Comparison of ENCODE assay signal across 20 cellular contexts in the genomic region with DNA sequence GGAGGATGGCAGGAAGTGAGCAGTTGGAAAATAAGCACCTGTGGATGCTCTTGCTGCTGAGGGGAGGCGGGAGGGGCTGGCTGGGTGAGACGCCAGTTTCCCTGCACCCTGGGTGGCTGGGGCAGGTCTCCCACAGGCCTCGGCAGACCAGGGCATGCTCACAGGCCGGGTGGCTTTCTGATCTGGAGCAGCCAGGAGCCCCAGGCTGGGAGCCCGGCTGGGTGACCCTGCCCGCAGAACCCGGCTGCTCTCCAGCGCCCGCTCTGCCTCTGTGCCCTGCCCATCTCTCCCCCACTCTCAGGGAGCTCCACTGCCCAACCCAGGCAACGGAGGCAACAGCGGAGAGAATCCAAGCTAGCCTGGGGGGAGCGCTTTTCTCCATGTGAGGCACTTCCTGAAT. TPM values are rescaled to one million over a fixed set of nuclear protein-coding genes. Genes with fewer than 3 reads are reported as not detected.
DNase-seq lines count a peak whose midpoint lies in the region; ATAC-seq lines count a peak whose summit lies in the region.
"Had no signal": no experiment of that assay in that cellular context is flagged by ENCODE, and none has a peak within 500 bp of the region (broad histone marks: within the 10 kb centered on the region; RNA-seq: fewer than 3 reads in every experiment).

No MANE protein-coding gene starts in this region.

- no peak overlapping the region for H4K91ac ChIP-seq in mesenchymal stem cell (ENCODE audit: low read length)

- no peak overlapping the region for H2AK5ac ChIP-seq in mesenchymal stem cell (ENCODE audit: low read length, severe bottlenecking)

- H3K9me3 Mint-ChIP-seq in stimulated activated naive CD8-positive, alpha-beta T cell treated with anti-CD3 and anti-CD28 coated beads, Interleukin-15, amount 100 ng/mL, for 72 hours = no peaks in the 10 kb centered on the region
- H3K9me3 Mint-ChIP-seq in activated T-helper 17 cell treated with anti-CD3 and anti-CD28 coated beads, Interleukin-2, amount 50 U/mL, for 72 hours = no peaks in the 10 kb centered on the region
- H3K9me3 Mint-ChIP-seq: type B pancreatic cell had no signal

- no peaks in the 10 kb centered on the region for H3K9me3 ChIP-seq in mesenchymal stem cell (ENCODE audit: control insufficient read depth, low read length)

- H3K4me2 ChIP-seq in mesenchymal stem cell (ENCODE audit: low read length, poor library complexity, severe bottlenecking) = no peak overlapping the region
- H3K4me2 ChIP-seq: hepatocyte had no signal

- peak; percentile 17 for ATAC-seq in stimulated activated naive CD8-positive, alpha-beta T cell treated with anti-CD3 and anti-CD28 coated beads, Interleukin-15, amount 100 ng/mL, for 72 hours
- ATAC-seq in stimulated activated naive CD8-positive, alpha-beta T cell treated with anti-CD3 and anti-CD28 coated beads, Interleukin-15, Interleukin-2, amounts not matched to agents 100 U/mL and 50 U/mL, for 24 hours = no peak
- no peak for ATAC-seq in activated T-helper 17 cell treated with anti-CD3 and anti-CD28 coated beads, Interleukin-2, amount 50 U/mL, for 72 hours (replicated peaks)
- ATAC-seq in HG03095 (IDR thresholded peaks at IDR 0.05; ENCODE audit: unreplicated experiment) = no peak
- ATAC-seq: activated CD4-positive, alpha-beta T cell treated with anti-CD3 and anti-CD28 coated beads for 36 hours; right cardiac atrium had no signal

- intact Hi-C loops in head of caudate nucleus (cut with DNase I) = no loop called here

- H2BK15ac ChIP-seq in mesenchymal stem cell (ENCODE audit: low read depth, poor library complexity, severe bottlenecking) = peak overlapping the region; percentile 12

- H3K14ac ChIP-seq in mesenchymal stem cell (ENCODE audit: low read length in 2 of 2) = no peak overlapping the region

- no peak overlapping the region for H3K4me3 Mint-ChIP-seq in stimulated activated naive CD8-positive, alpha-beta T cell treated with anti-CD3 and anti-CD28 coated beads, Interleukin-15, amount 100 ng/mL, for 72 hours
- H3K4me3 Mint-ChIP-seq in activated T-helper 17 cell treated with anti-CD3 and anti-CD28 coated beads, Interleukin-2, amount 50 U/mL, for 72 hours = no peak overlapping the region
- H3K4me3 Mint-ChIP-seq: activated CD4-positive, alpha-beta T cell treated with anti-CD3 and anti-CD28 coated beads for 36 hours; type B pancreatic cell had no signal

- no peaks in the 10 kb centered on the region for H3K27me3 ChIP-seq in mesenchymal stem cell (ENCODE audit: control insufficient read depth in 1 of 2, insufficient read depth in 1 of 2, low read length in 2 of 2)
- H3K27me3 ChIP-seq: hepatocyte had no signal

- H3K4me3 ChIP-seq in mesenchymal stem cell (ENCODE audit: insufficient read depth in 1 of 2, low read depth in 1 of 2, low read length in 2 of 2) = no peak overlapping the region
- H3K4me3 ChIP-seq: hepatocyte had no signal

- H3K4me1 ChIP-seq in mesenchymal stem cell (ENCODE audit: control insufficient read depth, insufficient read depth, low read depth, low read length) = peaks cover 5% of the 10 kb centered on the region

- no peak overlapping the region for H3K27ac ChIP-seq in mesenchymal stem cell (ENCODE audit: low read length, poor library complexity, severe bottlenecking)
- H3K27ac ChIP-seq: hepatocyte had no signal

- no peak overlapping the region for H2BK12ac ChIP-seq in mesenchymal stem cell (ENCODE audit: low read length in 2 of 2)

- H2BK120ac ChIP-seq in mesenchymal stem cell (ENCODE audit: low read depth, low read length) = no peak overlapping the region

- DNase-seq in stimulated activated naive CD8-positive, alpha-beta T cell treated with anti-CD3 and anti-CD28 coated beads, Interleukin-15, amount 100 ng/mL, for 72 hours = no peak
- no peak for DNase-seq in stimulated activated naive CD8-positive, alpha-beta T cell treated with anti-CD3 and anti-CD28 coated beads, Interleukin-15, Interleukin-2, amounts not matched to agents 100 U/mL and 50 U/mL, for 24 hours
- DNase-seq in mesenchymal stem cell (no peak), head of caudate nucleus (no peak), NCI-H748 (lab: John Stamatoyannopoulos, UW; ENCODE audit: unreplicated experiment) (no peak), NCI-H1048 (lab: John Stamatoyannopoulos, UW) (no peak)
- DNase-seq: activated CD4-positive, alpha-beta T cell treated with anti-CD3 and anti-CD28 coated beads for 36 hours; activated gamma-delta T cell treated with Interleukin-2 at 50 U/mL for 16 hours; amygdala; cerebellar nuclear complex; COR-L47; NCI-H1436 treated with DMSO at 0.1 percent for 48 hours; NK-92 treated with Interleukin-12 subunit alpha and Interleukin-12 subunit beta, amount 100 ng/mL, for 24 hours; nucleus accumbens; right cardiac atrium; stimulated activated naive CD4-positive, alpha-beta T cell treated with Interleukin-2 at 50 U/mL for 16 hours had no signal

- no peak overlapping the region for H3K27ac Mint-ChIP-seq in stimulated activated naive CD8-positive, alpha-beta T cell treated with anti-CD3 and anti-CD28 coated beads, Interleukin-15, amount 100 ng/mL, for 72 hours
- H3K27ac Mint-ChIP-seq in activated T-helper 17 cell treated with anti-CD3 and anti-CD28 coated beads, Interleukin-2, amount 50 U/mL, for 72 hours = peak overlapping the region; percentile 73
- H3K27ac Mint-ChIP-seq: activated CD4-positive, alpha-beta T cell treated with anti-CD3 and anti-CD28 coated beads for 36 hours; type B pancreatic cell had no signal

- no peak overlapping the region for H3K4ac ChIP-seq in mesenchymal stem cell (ENCODE audit: low read depth in 1 of 2, low read length in 2 of 2)

- peaks cover 0 to 11% of the 10 kb centered on the region in 2 experiments for H3K36me3 ChIP-seq in mesenchymal stem cell (ENCODE audit: control insufficient read depth in 1 of 2, insufficient read depth in 2 of 2, low read depth in 1 of 2, low read length in 2 of 2)

- H3K18ac ChIP-seq in mesenchymal stem cell (ENCODE audit: low read depth in 1 of 2, low read length in 2 of 2) = no peak overlapping the region

- no peaks in the 10 kb centered on the region for H3K27me3 Mint-ChIP-seq in stimulated activated naive CD8-positive, alpha-beta T cell treated with anti-CD3 and anti-CD28 coated beads, Interleukin-15, amount 100 ng/mL, for 72 hours
- no peaks in the 10 kb centered on the region for H3K27me3 Mint-ChIP-seq in activated T-helper 17 cell treated with anti-CD3 and anti-CD28 coated beads, Interleukin-2, amount 50 U/mL, for 72 hours
- H3K27me3 Mint-ChIP-seq: activated CD4-positive, alpha-beta T cell treated with anti-CD3 and anti-CD28 coated beads for 36 hours; type B pancreatic cell had no signal

- no peak overlapping the region for H3K9ac ChIP-seq in mesenchymal stem cell (ENCODE audit: low read length)

- no peak overlapping the region for H4K8ac ChIP-seq in mesenchymal stem cell (ENCODE audit: low read length)

- WGBS in mesenchymal stem cell = 97% methylated on average over 12 of the region's 12 CpGs

- H3K4me1 Mint-ChIP-seq in stimulated activated naive CD8-positive, alpha-beta T cell treated with anti-CD3 and anti-CD28 coated beads, Interleukin-15, amount 100 ng/mL, for 72 hours = peaks cover 31% of the 10 kb centered on the region
- peaks cover 19% of the 10 kb centered on the region for H3K4me1 Mint-ChIP-seq in activated T-helper 17 cell treated with anti-CD3 and anti-CD28 coated beads, Interleukin-2, amount 50 U/mL, for 72 hours

- H3K79me1 ChIP-seq in mesenchymal stem cell (replicated peaks; ENCODE audit: low read length, poor library complexity, severe bottlenecking) = peaks cover 8% of the 10 kb centered on the region

- no peak overlapping the region for H2AFZ ChIP-seq in mesenchymal stem cell (ENCODE audit: low read depth, low read length)
- H2AFZ ChIP-seq: hepatocyte had no signal

- H3K36me3 Mint-ChIP-seq in activated T-helper 17 cell treated with anti-CD3 and anti-CD28 coated beads, Interleukin-2, amount 50 U/mL, for 72 hours (ENCODE audit: low read depth) = peaks cover 45% of the 10 kb centered on the region

- H3K23ac ChIP-seq in mesenchymal stem cell (ENCODE audit: low read length in 2 of 2) = no peak overlapping the region

- H2BK5ac ChIP-seq in mesenchymal stem cell (ENCODE audit: low read depth, low read length, poor library complexity, severe bottlenecking) = no peak overlapping the region

RNA-seq across cellular contexts. Expression of gene DCPS, which starts 24.6 kb away (rescaled TPM):
- 10 to 100 TPM; 28.1 to 47.5 TPM for total RNA-seq in activated T-helper 17 cell treated with anti-CD3 and anti-CD28 coated beads, Interleukin-2, amount 50 U/mL, for 72 hours
- polyA plus RNA-seq in mesenchymal stem cell (2013, experiment 1 of 2) = 13.0 TPM
- polyA plus RNA-seq in mesenchymal stem cell (2013, experiment 2 of 2) = 12.5 TPM

RNA-seq across cellular contexts. Expression of gene ST3GAL4, which starts 27.0 kb away (rescaled TPM):
- total RNA-seq in activated T-helper 17 cell treated with anti-CD3 and anti-CD28 coated beads, Interleukin-2, amount 50 U/mL, for 72 hours = 10 to 100 TPM; 10.0 to 16.2 TPM
- 11.1 TPM for polyA plus RNA-seq in mesenchymal stem cell (2013, experiment 1 of 2)
- polyA plus RNA-seq in mesenchymal stem cell (2013, experiment 2 of 2) = 11.5 TPM

RNA-seq across cellular contexts. Expression of gene TIRAP, which starts 45.6 kb away (rescaled TPM):
- 10 to 100 TPM; 11.1 to 12.0 TPM for total RNA-seq in activated T-helper 17 cell treated with anti-CD3 and anti-CD28 coated beads, Interleukin-2, amount 50 U/mL, for 72 hours
- 8.4 TPM for polyA plus RNA-seq in mesenchymal stem cell (2013, experiment 1 of 2)
- polyA plus RNA-seq in mesenchymal stem cell (2013, experiment 2 of 2) = 7.2 TPM

RNA-seq across cellular contexts. Expression of gene FOXRED1, which starts 59.5 kb away (rescaled TPM):
- total RNA-seq in activated T-helper 17 cell treated with anti-CD3 and anti-CD28 coated beads, Interleukin-2, amount 50 U/mL, for 72 hours = 10 to 100 TPM; 34.6 to 47.1 TPM
- 8.0 TPM for polyA plus RNA-seq in mesenchymal stem cell (2013, experiment 1 of 2)
- polyA plus RNA-seq in mesenchymal stem cell (2013, experiment 2 of 2) = 7.7 TPM

RNA-seq across cellular contexts. Expression of gene SRPRA, which starts 59.7 kb away (rescaled TPM):
- 100 to 1,000 TPM in 1 of 2 donors, 10 to 100 TPM in 1; 92.5 to 142 TPM for total RNA-seq in activated T-helper 17 cell treated with anti-CD3 and anti-CD28 coated beads, Interleukin-2, amount 50 U/mL, for 72 hours
- 68.9 TPM for polyA plus RNA-seq in mesenchymal stem cell (2013, experiment 1 of 2)
- 68.3 TPM for polyA plus RNA-seq in mesenchymal stem cell (2013, experiment 2 of 2)
